In genomic region chr17:64016248-64016784, GRCh38 we compare ENCODE assay signal across 10 cellular contexts. TPM values are rescaled to one million over a fixed set of nuclear protein-coding genes. Genes with fewer than 3 reads are reported as not detected.
DNase-seq lines count a peak whose midpoint lies in the region; ATAC-seq, FAIRE-seq and TF ChIP-seq lines count a peak whose summit lies in the region.
"Had no signal": no experiment of that assay in that cellular context is flagged by ENCODE, and none has a peak within 500 bp of the region (broad histone marks: within the 10 kb centered on the region; RNA-seq: fewer than 3 reads in every experiment).

No MANE protein-coding gene starts in this region.

- H3K4me1 Mint-ChIP-seq in activated CD4-positive, alpha-beta memory T cell treated with anti-CD3 and anti-CD28 coated beads, Interleukin-2, amount 10 ng/mL, durations not matched to agents 7 days and 5 days: peaks cover 57% of the 10 kb centered on the region

- intact Hi-C loops in left ventricle myocardium inferior (cut with micrococcal nuclease): no loop called here
- intact Hi-C loops in Right ventricle myocardium inferior (cut with DNase I): no loop called here
- intact Hi-C loops in kidney (cut with DNase I): loop anchor here (10.0 kb wide), 1 partner anchor 102 kb away; the partner anchor contains the start of genes CSHL1 and GH1
- intact Hi-C loops in uterus (cut with DNase I; ENCODE audit: low total_unique reads): no loop called here

- H3K4me1 ChIP-seq in left ventricle myocardium inferior: peaks cover 43% of the 10 kb centered on the region
- H3K4me1 ChIP-seq in kidney (ENCODE audit: control insufficient read depth in 1 of 2, insufficient read depth in 1 of 2, low read depth in 1 of 2, low read length in 2 of 2): peaks cover 0 to 4% of the 10 kb centered on the region in 2 donors
- H3K4me1 ChIP-seq in uterus: no peaks in the 10 kb centered on the region

- H3K9ac ChIP-seq in kidney (ENCODE audit: low read length in 2 of 2): no peak overlapping the region

- H3K9me3 ChIP-seq in left ventricle myocardium inferior (replicated peaks): no peaks in the 10 kb centered on the region
- H3K9me3 ChIP-seq in kidney (ENCODE audit: control insufficient read depth in 1 of 2, low read length in 2 of 2): no peaks in the 10 kb centered on the region
- no peaks in the 10 kb centered on the region for H3K9me3 ChIP-seq in uterus

- H3K27me3 Mint-ChIP-seq in activated CD4-positive, alpha-beta memory T cell treated with anti-CD3 and anti-CD28 coated beads, Interleukin-2, amount 10 ng/mL, durations not matched to agents 7 days and 5 days: no peaks in the 10 kb centered on the region

- H3K36me3 ChIP-seq in left ventricle myocardium inferior: no peaks in the 10 kb centered on the region
- H3K36me3 ChIP-seq in kidney (ENCODE audit: control insufficient read depth in 1 of 2, insufficient read depth in 2 of 2, low read length in 2 of 2): no peaks in the 10 kb centered on the region
- H3K36me3 ChIP-seq in uterus: no peaks in the 10 kb centered on the region

- peaks cover 40% of the 10 kb centered on the region for H3K36me3 Mint-ChIP-seq in activated CD4-positive, alpha-beta memory T cell treated with anti-CD3 and anti-CD28 coated beads, Interleukin-2, amount 10 ng/mL, durations not matched to agents 7 days and 5 days (ENCODE audit: low read depth)

- FAIRE-seq in kidney (lab: Jason Lieb, UNC): no peak
- FAIRE-seq: bronchial epithelial cell had no signal

- POLR2A ChIA-PET in activated CD4-positive, alpha-beta memory T cell treated with anti-CD3 and anti-CD28 coated beads, Interleukin-2, amount 10 ng/mL, durations not matched to agents 7 days and 5 days (lab: Charles Lee): interaction anchor here (0.9 to 5.9 kb wide), 12 partner anchors 10 to 489 kb away, joined by 3 to 57 read pairs (median 6); partner anchors contain the start of genes DDX5, ERN1 and PRR29

- no peak for ATAC-seq in Right ventricle myocardium inferior
- ATAC-seq: GM23338 had no signal

- TF ChIP-seq POLR2A in uterus (IDR thresholded peaks at IDR 0.05): no peak

- TF ChIP-seq CTCF in left ventricle myocardium inferior (IDR thresholded peaks at IDR 0.05; ENCODE audit: borderline replicate concordance): peak; percentile 34
- TF ChIP-seq CTCF in kidney (IDR thresholded peaks at IDR 0.05; ENCODE audit: borderline replicate concordance, extremely low read depth, insufficient read depth): no peak
- no peak for TF ChIP-seq CTCF in uterus (IDR thresholded peaks at IDR 0.05)

- H3K27me3 ChIP-seq in left ventricle myocardium inferior (ENCODE audit: low read depth) (no peaks in the 10 kb centered on the region), uterus (no peaks in the 10 kb centered on the region)

- CTCF ChIA-PET in activated CD4-positive, alpha-beta memory T cell treated with anti-CD3 and anti-CD28 coated beads, Interleukin-2, amount 10 ng/mL, durations not matched to agents 7 days and 5 days (lab: Charles Lee): interaction anchor here (0.6 to 6.1 kb wide), 16 partner anchors 10 to 117 kb away, joined by 3 to 149 read pairs (median 6); partner anchors contain the start of genes CD79B, CSHL1, GH1 and PRR29

- peak overlapping the region; percentile 83 for H3K4me3 Mint-ChIP-seq in activated CD4-positive, alpha-beta memory T cell treated with anti-CD3 and anti-CD28 coated beads, Interleukin-2, amount 10 ng/mL, durations not matched to agents 7 days and 5 days
- H3K4me3 Mint-ChIP-seq: GM23338 had no signal

- no peaks in the 10 kb centered on the region for H3K9me3 Mint-ChIP-seq in activated CD4-positive, alpha-beta memory T cell treated with anti-CD3 and anti-CD28 coated beads, Interleukin-2, amount 10 ng/mL, durations not matched to agents 7 days and 5 days
- H3K9me3 Mint-ChIP-seq: GM23338 had no signal

- H3K27ac Mint-ChIP-seq in activated CD4-positive, alpha-beta memory T cell treated with anti-CD3 and anti-CD28 coated beads, Interleukin-2, amount 10 ng/mL, durations not matched to agents 7 days and 5 days: peak overlapping the region; percentile 97
- H3K27ac Mint-ChIP-seq: GM23338 had no signal

- no peak for DNase-seq in left ventricle myocardium inferior
- DNase-seq in Right ventricle myocardium inferior (ENCODE audit: missing footprints): no peak
- DNase-seq in activated CD4-positive, alpha-beta memory T cell treated with anti-CD3 and anti-CD28 coated beads, Interleukin-2, amount 10 ng/mL, durations not matched to agents 7 days and 5 days: no peak
- no peak for DNase-seq in kidney
- no peak for DNase-seq in uterus
- DNase-seq in germinal center (ENCODE audit: low spot score): no peak
- no peak for DNase-seq in nucleus accumbens (lab: John Stamatoyannopoulos, UW)
- DNase-seq in NCI-H1105 treated with DMSO at 0.1 percent for 48 hours (lab: John Stamatoyannopoulos, UW): no peak

- peak overlapping the region; percentile 67 for H3K4me3 ChIP-seq in left ventricle myocardium inferior
- peak overlapping the region in 1 of 2 donors; percentile 29 for H3K4me3 ChIP-seq in kidney (ENCODE audit: low read length in 2 of 2)
- no peak overlapping the region for H3K4me3 ChIP-seq in uterus
- H3K4me3 ChIP-seq: GM23338 had no signal

- H3K27ac ChIP-seq in left ventricle myocardium inferior (replicated peaks) (peak overlapping the region; percentile 92), kidney (ENCODE audit: low read depth in 2 of 2, low read length in 2 of 2) (peak overlapping the region; percentile 13 to 36), uterus (peak overlapping the region; percentile 25 to 63)

RNA-seq across cellular contexts. Expression of gene ICAM2, which starts 4.1 kb away (rescaled TPM):
- total RNA-seq in left ventricle myocardium inferior (28.2 TPM), Right ventricle myocardium inferior (38.0 TPM), kidney (38.8 TPM), uterus (100 to 1,000 TPM in 1 of 4 donors, 10 to 100 TPM in 3; 20.6 to 108 (median 42.4) TPM)
- total RNA-seq in activated CD4-positive, alpha-beta memory T cell treated with anti-CD3 and anti-CD28 coated beads, Interleukin-2, amount 10 ng/mL, durations not matched to agents 7 days and 5 days: 100 to 1,000 TPM; 118 to 122 TPM
- 55.8 TPM for polyA plus RNA-seq in kidney (ENCODE audit: insufficient read depth, low read depth, low replicate concordance)

RNA-seq across cellular contexts. Expression of gene PRR29, which starts 18.2 kb away (rescaled TPM):
- total RNA-seq in left ventricle myocardium inferior: not detected
- total RNA-seq in Right ventricle myocardium inferior: 0.51 TPM
- total RNA-seq in activated CD4-positive, alpha-beta memory T cell treated with anti-CD3 and anti-CD28 coated beads, Interleukin-2, amount 10 ng/mL, durations not matched to agents 7 days and 5 days: 10 to 100 TPM; 12.0 to 15.1 TPM
- total RNA-seq in kidney: 4.4 TPM
- polyA plus RNA-seq in kidney (ENCODE audit: insufficient read depth, low read depth, low replicate concordance): 1.2 TPM
- total RNA-seq in uterus: 1 to 10 TPM in 2 of 4 donors, under 1 TPM in 1, not detected in 1; 0.29 to 2.8 (median 1.5) TPM
- total RNA-seq: bronchial epithelial cell had no signal

RNA-seq across cellular contexts. Expression of gene SCN4A, which starts 43.6 kb away (rescaled TPM):
- total RNA-seq in left ventricle myocardium inferior (1.2 TPM), Right ventricle myocardium inferior (0.32 TPM), kidney (3.4 TPM), uterus (under 1 TPM in 2 of 4 donors, not detected in 2; 0.14 to 0.24 TPM)
- under 1 TPM; 0.08 to 0.13 TPM for total RNA-seq in activated CD4-positive, alpha-beta memory T cell treated with anti-CD3 and anti-CD28 coated beads, Interleukin-2, amount 10 ng/mL, durations not matched to agents 7 days and 5 days
- 0.19 TPM for polyA plus RNA-seq in kidney (ENCODE audit: insufficient read depth, low read depth, low replicate concordance)

Comparison
In these comparisons a context has a peak if more than half of its experiments do, and no peak if none do; other contexts are left out.
1. H3K27ac ChIP-seq: peak in every context shown above with its lines; median percentile 92 in left ventricle myocardium inferior; 44 in uterus; 24 in kidney.